15 cellular contexts compared by ENCODE assay signal in the genomic region with DNA sequence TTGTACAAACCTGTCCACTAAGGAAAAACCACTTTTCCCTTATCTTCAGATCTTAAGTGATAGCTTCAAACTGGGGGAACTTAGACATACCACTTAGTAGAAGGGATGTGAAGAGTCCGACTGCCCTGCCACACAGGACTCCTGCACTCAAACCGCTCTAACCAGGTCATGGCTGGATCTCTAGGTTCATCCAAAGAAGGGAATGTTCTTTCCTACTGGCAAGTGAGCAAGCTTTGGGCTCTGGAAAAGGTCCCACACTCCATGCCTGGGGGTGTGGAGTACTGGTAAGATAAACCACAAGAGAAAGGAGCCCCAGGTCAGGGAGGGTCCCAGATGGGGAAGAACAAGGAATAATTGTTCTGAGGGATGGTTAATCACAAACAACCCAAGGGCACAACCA.
DNase-seq lines count a peak whose midpoint lies in the region; ATAC-seq and TF ChIP-seq lines count a peak whose summit lies in the region.
"Had no signal": no experiment of that assay in that cellular context is flagged by ENCODE, and none has a peak within 500 bp of the region (broad histone marks: within the 10 kb centered on the region; RNA-seq: fewer than 3 reads in every experiment).

No MANE protein-coding gene starts in this region.

- intact Hi-C loops in heart left ventricle (cut with DNase I) (no loop called here), left ventricle myocardium inferior (cut with micrococcal nuclease) (no loop called here)

- H3K4me3 ChIP-seq in heart left ventricle (no peak overlapping the region), left ventricle myocardium inferior (no peak overlapping the region)
- H3K4me3 ChIP-seq: GM23338 had no signal

- H3K9me3 ChIP-seq in heart left ventricle (no peaks in the 10 kb centered on the region), left ventricle myocardium inferior (replicated peaks) (no peaks in the 10 kb centered on the region)

- no peak for TF ChIP-seq CTCF in heart left ventricle (IDR thresholded peaks at IDR 0.05)
- TF ChIP-seq CTCF in left ventricle myocardium inferior (IDR thresholded peaks at IDR 0.05; ENCODE audit: borderline replicate concordance): no peak
- no peak for TF ChIP-seq CTCF in foreskin keratinocyte (conservative IDR thresholded peaks at IDR 0.05)

- no peak for DNase-seq in heart left ventricle
- DNase-seq in left ventricle myocardium inferior: no peak
- no peak for DNase-seq in foreskin keratinocyte
- DNase-seq in left lobe of liver (ENCODE audit: low spot score): no peak
- DNase-seq in stimulated activated CD4-positive, alpha-beta T cell treated with anti-CD3 and anti-CD28 coated beads, Interleukin-12 subunit alpha, Interleukin-12 subunit beta, amount 100 ng/mL, for 4 hours: no peak
- DNase-seq in activated T-cell treated with anti-CD3 and anti-CD28 coated beads, Interleukin-2, amount 50 U/mL, for 48 hours: no peak
- no peak for DNase-seq in NCI-H1092 (lab: John Stamatoyannopoulos, UW)
- DNase-seq: CD4-positive, alpha-beta memory T cell; COR-L47; DMS153; DMS79 treated with DMSO at 0.1 percent for 48 hours; EL; H7 had no signal

- no peaks in the 10 kb centered on the region for H3K36me3 ChIP-seq in heart left ventricle
- H3K36me3 ChIP-seq in left ventricle myocardium inferior: no peaks in the 10 kb centered on the region

- H3K27me3 ChIP-seq in heart left ventricle: no peaks in the 10 kb centered on the region
- H3K27me3 ChIP-seq in left ventricle myocardium inferior (ENCODE audit: low read depth): no peaks in the 10 kb centered on the region
- no peaks in the 10 kb centered on the region for H3K27me3 ChIP-seq in foreskin keratinocyte

- no peak overlapping the region for H3K27ac ChIP-seq in heart left ventricle
- no peak overlapping the region for H3K27ac ChIP-seq in left ventricle myocardium inferior (replicated peaks)
- no peak overlapping the region for H3K27ac ChIP-seq in foreskin keratinocyte
- H3K27ac ChIP-seq: C4-2B had no signal

- no peaks in the 10 kb centered on the region for H3K4me1 ChIP-seq in heart left ventricle
- H3K4me1 ChIP-seq in left ventricle myocardium inferior: no peaks in the 10 kb centered on the region
- no peaks in the 10 kb centered on the region for H3K4me1 ChIP-seq in foreskin keratinocyte

- 44 to 86% (median 68%) methylated on average over 2 of the region's 2 CpGs for WGBS in heart left ventricle, 4 donors

- ATAC-seq in heart left ventricle: peak; percentile 14 to 85 (median 62)
- peak; percentile 11 for ATAC-seq in foreskin keratinocyte
- ATAC-seq in left lobe of liver: peak; percentile 76
- ATAC-seq: GM23338 had no signal

- TF ChIP-seq POLR2A in heart left ventricle (IDR thresholded peaks at IDR 0.05): no peak

Comparison
In these comparisons a context has a peak if more than half of its experiments do, and no peak if none do; other contexts are left out.
1. ATAC-seq: peak in every context shown above with its lines; median percentile 76 in left lobe of liver; 62 in heart left ventricle; 11 in foreskin keratinocyte.